8 cellular contexts compared by ENCODE assay signal in the genomic region with DNA sequence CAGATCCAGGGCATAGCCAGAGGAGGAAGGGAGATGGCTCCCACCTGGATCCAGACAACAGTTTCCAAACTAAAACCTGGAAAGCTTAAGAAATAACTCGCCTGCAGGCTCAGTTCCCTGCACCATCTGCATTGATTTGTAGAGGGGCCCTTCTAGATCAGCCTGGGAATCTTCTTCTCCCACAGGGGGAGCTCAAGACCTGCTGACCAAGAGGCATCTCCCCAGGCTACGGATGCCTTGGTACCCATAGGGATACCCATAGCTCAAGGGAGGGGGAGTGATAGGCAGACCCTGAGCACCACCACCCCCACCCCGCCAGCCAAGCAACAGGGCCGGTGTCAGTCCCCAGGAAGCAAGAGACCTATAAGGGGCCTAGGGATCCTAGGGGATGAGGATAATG. TPM values are rescaled to one million over a fixed set of nuclear protein-coding genes. Genes with fewer than 3 reads are reported as not detected.
DNase-seq lines count a peak whose midpoint lies in the region; TF ChIP-seq lines count a peak whose summit lies in the region.

No MANE protein-coding gene starts in this region.

- H3K4me3 ChIP-seq in LNCaP clone FGC (ENCODE audit: low read depth, low read length) (no peak overlapping the region), astrocyte of the cerebellum (ENCODE audit: low read depth, low read length) (no peak overlapping the region)
- no peak overlapping the region for H3K4me3 ChIP-seq in CD8-positive, alpha-beta memory T cell (ENCODE audit: low read length)

- DNase-seq in AG08396 (ENCODE audit: low spot score): peak; percentile 32
- DNase-seq in LNCaP clone FGC (ENCODE audit: low read depth): no peak
- DNase-seq in astrocyte of the cerebellum (ENCODE audit: low read depth): no peak
- DNase-seq in non-pigmented ciliary epithelial cell (ENCODE audit: low read depth): peak; percentile 1
- no peak for DNase-seq in CD8-positive, alpha-beta memory T cell
- no peak for DNase-seq in hippocampal formation (lab: John Stamatoyannopoulos, UW)
- DNase-seq in dedifferentiated amniotic fluid mesenchymal stem cell (ENCODE audit: extremely low spot score): no peak

- H3K4me3 Mint-ChIP-seq in CD8-positive, alpha-beta memory T cell: no peak overlapping the region

- peaks cover 4 to 20% of the 10 kb centered on the region in 2 donors for H3K27me3 Mint-ChIP-seq in CD8-positive, alpha-beta memory T cell

- H3K9me3 Mint-ChIP-seq in CD8-positive, alpha-beta memory T cell: no peaks in the 10 kb centered on the region

- H3K4me1 ChIP-seq in CD8-positive, alpha-beta memory T cell (ENCODE audit: insufficient read depth, low read length): no peaks in the 10 kb centered on the region

- in situ Hi-C loops in astrocyte of the cerebellum (cut with HindIII; ENCODE audit: low sequenced_read_pairs): loop anchor here (5.0 kb wide), 1 partner anchor 35 kb away; no protein-coding TSS in a partner anchor

- H3K36me3 Mint-ChIP-seq in CD8-positive, alpha-beta memory T cell: no peaks in the 10 kb centered on the region

- no peaks in the 10 kb centered on the region for H3K9me3 ChIP-seq in CD8-positive, alpha-beta memory T cell (ENCODE audit: low read length)

- TF ChIP-seq CTCF in GM12874 (IDR thresholded peaks at IDR 0.05; ENCODE audit: insufficient read depth, low read depth, low read length) (peak; percentile 35; the same call in 1 of the 2 replicates), LNCaP clone FGC (IDR thresholded peaks at IDR 0.05; ENCODE audit: control insufficient read depth, extremely low read depth, insufficient read depth) (peak; percentile 54), astrocyte of the cerebellum (IDR thresholded peaks at IDR 0.05; ENCODE audit: low read depth, low read length, missing control alignments) (peak; percentile 57)

- no peaks in the 10 kb centered on the region for H3K4me1 Mint-ChIP-seq in CD8-positive, alpha-beta memory T cell

- no peaks in the 10 kb centered on the region for H3K36me3 ChIP-seq in CD8-positive, alpha-beta memory T cell (ENCODE audit: insufficient read depth, low read length)

- no peak overlapping the region for H3K27ac ChIP-seq in CD8-positive, alpha-beta memory T cell (ENCODE audit: low read depth, low read length)

- POLR2A ChIA-PET in CD8-positive, alpha-beta memory T cell (lab: Charles Lee): no interaction called here

- no peak overlapping the region for H3K27ac Mint-ChIP-seq in CD8-positive, alpha-beta memory T cell

- CTCF ChIA-PET in CD8-positive, alpha-beta memory T cell (lab: Charles Lee): interaction anchor here (0.5 to 1.4 kb wide), 3 partner anchors 77 to 168 kb away, joined by 3 to 8 read pairs (median 3); no protein-coding TSS in a partner anchor

- no peaks in the 10 kb centered on the region for H3K27me3 ChIP-seq in CD8-positive, alpha-beta memory T cell (ENCODE audit: insufficient read depth, low read length, poor library complexity, severe bottlenecking)

RNA-seq across cellular contexts. Expression of gene DCLK3, which starts 28.0 kb away (rescaled TPM):
- not detected for total RNA-seq in CD8-positive, alpha-beta memory T cell
- polyA plus RNA-seq in CD8-positive, alpha-beta memory T cell: not detected

Comparison
In these comparisons a context has a peak if more than half of its experiments do, and no peak if none do; other contexts are left out.
1. DNase-seq: peak in AG08396 (single experiment) and non-pigmented ciliary epithelial cell (single experiment); none in LNCaP clone FGC (single experiment), astrocyte of the cerebellum (single experiment), CD8-positive, alpha-beta memory T cell (0 of 5), hippocampal formation (0 of 2) and dedifferentiated amniotic fluid mesenchymal stem cell (single experiment).
2. Peak in every context shown above with its lines, with median percentiles within 50 percentile points of each other: CTCF ChIP-seq.